25 cellular contexts compared by ENCODE assay signal in genomic region chr17:59399914-59400313, GRCh38.
DNase-seq lines count a peak whose midpoint lies in the region; ATAC-seq and TF ChIP-seq lines count a peak whose summit lies in the region.
"Had no signal": no experiment of that assay in that cellular context is flagged by ENCODE, and none has a peak within 500 bp of the region (broad histone marks: within the 10 kb centered on the region; RNA-seq: fewer than 3 reads in every experiment).

No MANE protein-coding gene starts in this region.

- DNase-seq in G401 (ENCODE audit: low spot score) (peak; percentile 52), right cardiac atrium (no peak), SKM-1 treated with dmso at 0.1 percent for 144 hours (lab: John Stamatoyannopoulos, UW; ENCODE audit: unreplicated experiment) (no peak), CD1c-positive myeloid dendritic cell (ENCODE audit: extremely low spot score) (no peak), lower lobe of right lung (no peak)
- no peak for DNase-seq in activated CD4-positive, alpha-beta T cell treated with anti-CD3 and anti-CD28 coated beads, Interleukin-2, amount 50 U/mL, for 4 hours
- DNase-seq: activated CD4-positive, alpha-beta T cell treated with anti-CD3 and anti-CD28 coated beads, Interleukin-2, amount 50 U/mL, for 48 hours; activated naive CD4-positive, alpha-beta T cell treated with anti-CD3 and anti-CD28 coated beads, Interleukin-2, amount 50 U/mL, for 16 hours; cortex of kidney; foreskin keratinocyte; NCI-H1417; NCI-H748 treated with DMSO at 0.1 percent for 48 hours; PC-3; right lobe of liver; T-helper 2 cell; transverse colon; WERI-Rb-1 had no signal

- ATAC-seq in right cardiac atrium (peak in 1 of 2 donors; percentile 42), lower lobe of right lung (no peak)
- ATAC-seq: A549; foreskin keratinocyte; GM23338; HepG2; PC-3; stimulated activated effector memory CD8-positive, alpha-beta T cell treated with anti-CD3 and anti-CD28 coated beads, Interleukin-12 subunit alpha, Interleukin-12 subunit beta, amount 100 ng/mL, for 72 hours had no signal

- no peak for TF ChIP-seq CTCF in lower lobe of right lung (IDR thresholded peaks at IDR 0.05)

- no peak overlapping the region for H3K4me3 ChIP-seq in right cardiac atrium (ENCODE audit: low read length)
- no peak overlapping the region for H3K4me3 ChIP-seq in skeletal muscle tissue (ENCODE audit: low read length in 3 of 3)
- H3K4me3 ChIP-seq in lower lobe of right lung, result no peak overlapping the region
- H3K4me3 ChIP-seq: A549; BLaER1 treated with 17β-estradiol and CSF1 and Interleukin-3, amounts not matched to agents 10 nM and 100 nM; GM23338; right lobe of liver; transverse colon had no signal

- peaks cover 34 to 55% (median 53%) of the 10 kb centered on the region in 3 donors for H3K36me3 ChIP-seq in skeletal muscle tissue (ENCODE audit: control insufficient read depth in 3 of 3, insufficient read depth in 3 of 3, low read length in 3 of 3)
- H3K36me3 ChIP-seq in lower lobe of right lung, result peaks cover 77% of the 10 kb centered on the region

- no peaks in the 10 kb centered on the region for H3K27me3 ChIP-seq in right cardiac atrium (ENCODE audit: control insufficient read depth, insufficient read depth)
- H3K27me3 ChIP-seq in skeletal muscle tissue (ENCODE audit: control insufficient read depth in 3 of 3, insufficient read depth in 3 of 3, low read length in 3 of 3), result no peaks in the 10 kb centered on the region
- H3K27me3 ChIP-seq in lower lobe of right lung (ENCODE audit: low read depth), result no peaks in the 10 kb centered on the region
- H3K27me3 ChIP-seq: BLaER1 treated with 17β-estradiol and CSF1 and Interleukin-3, amounts not matched to agents 10 nM and 100 nM; foreskin keratinocyte; right lobe of liver; transverse colon had no signal

- H3K9me3 ChIP-seq in right cardiac atrium (ENCODE audit: control insufficient read depth, low read length) (no peaks in the 10 kb centered on the region), skeletal muscle tissue (ENCODE audit: control insufficient read depth in 3 of 3, low read length in 3 of 3) (no peaks in the 10 kb centered on the region), lower lobe of right lung (no peaks in the 10 kb centered on the region)
- H3K9me3 ChIP-seq: A549, right lobe of liver, transverse colon had no signal

- 43% methylated on average over 7 of the region's 7 CpGs for WGBS in right cardiac atrium

- peak overlapping the region in 1 of 3 donors; percentile 25 for H3K9ac ChIP-seq in skeletal muscle tissue (ENCODE audit: low read depth in 1 of 3, low read length in 3 of 3)
- H3K9ac ChIP-seq: BLaER1 treated with 17β-estradiol and CSF1 and Interleukin-3, amounts not matched to agents 10 nM and 100 nM had no signal

- intact Hi-C loops in right cardiac atrium (cut with DNase I), result no loop called here
- intact Hi-C loops in lower lobe of right lung (cut with DNase I), result no loop called here

- H3K27ac ChIP-seq in cingulate gyrus (ENCODE audit: low read depth, low read length) (peak overlapping the region; percentile 69), right cardiac atrium (ENCODE audit: low read length) (peak overlapping the region; percentile 63), skeletal muscle tissue (ENCODE audit: low read depth, low read length) (peak overlapping the region; percentile 56), lower lobe of right lung (no peak overlapping the region)
- H3K27ac ChIP-seq: A549; BLaER1 treated with 17β-estradiol and CSF1 and Interleukin-3, amounts not matched to agents 10 nM and 100 nM; epithelial cell of prostate; foreskin keratinocyte; right lobe of liver; transverse colon; WERI-Rb-1 had no signal

- in situ Hi-C loops in G401 (cut with HindIII; ENCODE audit: low sequenced_read_pairs), result no loop called here

- H3K4me1 ChIP-seq in right cardiac atrium (ENCODE audit: control insufficient read depth, insufficient read depth, low read length), result no peaks in the 10 kb centered on the region
- H3K4me1 ChIP-seq in skeletal muscle tissue (ENCODE audit: control insufficient read depth in 3 of 3, insufficient read depth in 3 of 3, low read length in 3 of 3), result peaks cover 7 to 23% (median 11%) of the 10 kb centered on the region in 3 donors
- H3K4me1 ChIP-seq in lower lobe of right lung, result no peaks in the 10 kb centered on the region
- H3K4me1 ChIP-seq: foreskin keratinocyte had no signal
